ENCODE assay signal across 12 cellular contexts in the genomic region with DNA sequence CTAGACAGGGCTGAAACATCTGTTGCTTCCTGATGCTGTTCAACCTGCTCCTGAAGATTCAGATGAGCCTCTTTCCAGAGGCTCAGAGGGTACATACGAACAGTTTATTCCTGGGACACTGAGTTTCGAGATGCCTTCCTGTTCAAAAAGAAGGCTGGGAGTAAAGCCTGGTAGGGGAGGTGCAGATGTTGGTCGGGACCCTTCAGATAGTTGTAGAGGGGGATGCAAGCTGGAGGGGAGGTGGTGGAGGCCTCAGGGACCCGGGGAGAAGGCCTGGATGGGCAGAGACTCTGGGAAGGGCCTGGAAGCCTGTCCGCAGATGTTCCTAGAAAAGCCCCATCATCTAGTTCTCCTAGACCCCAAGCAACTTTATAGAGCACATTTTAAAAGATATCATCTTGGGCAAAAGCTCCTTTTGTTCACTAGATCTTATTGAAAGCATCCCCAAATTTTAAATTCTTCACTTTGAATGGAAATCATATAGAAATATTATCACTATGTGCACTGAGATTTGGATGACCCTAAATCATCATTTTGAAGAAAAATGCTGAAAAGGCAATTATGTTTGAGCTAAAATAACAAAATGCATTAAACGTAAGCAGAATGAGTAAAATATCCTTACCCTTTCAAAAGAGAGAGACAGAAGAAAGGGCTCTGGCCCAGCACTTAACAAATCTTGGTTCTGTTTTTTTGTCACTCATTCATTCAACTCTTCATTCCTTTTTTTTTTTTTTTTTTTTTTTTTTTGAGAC.
"Had no signal": no experiment of that assay in that cellular context is flagged by ENCODE, and none has a peak within 500 bp of the region (broad histone marks: within the 10 kb centered on the region; RNA-seq: fewer than 3 reads in every experiment).

No MANE protein-coding gene starts in this region.

- H3K27ac Mint-ChIP-seq: activated B cell treated with CpG ODN at 0.5 μM for 24 hours had no signal

- H3K9me3 ChIP-seq: ascending aorta, gastrocnemius medialis, ovary, upper lobe of left lung had no signal

- DNase-seq: activated B cell treated with CpG ODN at 0.5 μM for 24 hours; activated CD4-positive, alpha-beta T cell treated with anti-CD3 and anti-CD28 coated beads, Interleukin-2, amount 50 U/mL, for 4 hours; activated T-cell treated with anti-CD3 and anti-CD28 coated beads for 4 hours; gastrocnemius medialis; kidney; left ventricle myocardium superior; mesenchymal stem cell; ovary; stimulated activated CD4-positive, alpha-beta T cell treated with anti-CD3 and anti-CD28 coated beads, Interleukin-4, amount 100 ng/mL, for 1 hour; upper lobe of left lung had no signal

- H3K27me3 ChIP-seq: ascending aorta, gastrocnemius medialis, ovary, upper lobe of left lung had no signal

- ATAC-seq: gastrocnemius medialis, left ventricle myocardium superior had no signal

- H3K27ac ChIP-seq: ascending aorta, gastrocnemius medialis, ovary had no signal

- H3K27me3 Mint-ChIP-seq: activated B cell treated with CpG ODN at 0.5 μM for 24 hours; stimulated activated naive CD8-positive, alpha-beta T cell treated with anti-CD3 and anti-CD28 coated beads, Interleukin-15, Interleukin-2, amounts not matched to agents 100 ng/mL and 50 ng/mL, for 24 hours had no signal

- H3K36me3 ChIP-seq: ascending aorta, gastrocnemius medialis, ovary, upper lobe of left lung had no signal

- H3K4me1 ChIP-seq: ascending aorta, gastrocnemius medialis, upper lobe of left lung had no signal

- H3K4me3 Mint-ChIP-seq: activated B cell treated with CpG ODN at 0.5 μM for 24 hours had no signal

- H3K4me3 ChIP-seq: ascending aorta, gastrocnemius medialis, ovary, upper lobe of left lung had no signal
